ENCODE assay signal across 8 cellular contexts in genomic region chr3:158313344-158313927, GRCh38.
DNase-seq lines count a peak whose midpoint lies in the region; TF ChIP-seq lines count a peak whose summit lies in the region.

No MANE protein-coding gene starts in this region.

- TF ChIP-seq POLR2A in thyroid gland (IDR thresholded peaks at IDR 0.05), result no peak

- H3K9me3 ChIP-seq in H9 (ENCODE audit: control insufficient read depth, low read depth, low read length), result no peaks in the 10 kb centered on the region
- no peaks in the 10 kb centered on the region for H3K9me3 ChIP-seq in osteoblast (ENCODE audit: low read depth, low read length)
- H3K9me3 ChIP-seq in thyroid gland, result no peaks in the 10 kb centered on the region

- no peak overlapping the region for H2BK5ac ChIP-seq in H9 (ENCODE audit: insufficient read length, low read length)

- no peak overlapping the region for H2BK120ac ChIP-seq in H9 (ENCODE audit: low read depth, low read length, poor library complexity, severe bottlenecking)

- no peaks in the 10 kb centered on the region for H3K23me2 ChIP-seq in H9 (ENCODE audit: insufficient read length, low read depth, low read length, poor library complexity, severe bottlenecking)

- H3K23ac ChIP-seq in H9 (ENCODE audit: insufficient read length, low read depth, low read length), result no peak overlapping the region

- H2AK5ac ChIP-seq in H9 (ENCODE audit: insufficient read length, low read length), result no peak overlapping the region

- no peaks in the 10 kb centered on the region for H3K4me1 Mint-ChIP-seq in H9
- peaks cover 6% of the 10 kb centered on the region for H3K4me1 Mint-ChIP-seq in brain

- H3K27ac Mint-ChIP-seq in H9, result no peak overlapping the region
- no peak overlapping the region for H3K27ac Mint-ChIP-seq in brain

- H3K27ac ChIP-seq in H9 (ENCODE audit: insufficient read length, low read depth, low read length), result no peak overlapping the region
- H3K27ac ChIP-seq in osteoblast (ENCODE audit: low read depth, low read length), result no peak overlapping the region
- no peak overlapping the region for H3K27ac ChIP-seq in thyroid gland

- H3K79me1 ChIP-seq in H9 (ENCODE audit: insufficient read depth, low read depth, low read length, poor library complexity, severe bottlenecking), result no peaks in the 10 kb centered on the region

- whole genome bisulfite sequencing in H9 (ENCODE audit: extremely low coverage, insufficient read length, low lambda C conversion rate), result no CpG with 5 or more reads among the region's 3 CpGs
- 40 to 43% methylated on average over 3 of the region's 3 CpGs for WGBS in thyroid gland, 2 donors

- H4K91ac ChIP-seq in H9 (ENCODE audit: insufficient read length, low read depth, low read length), result no peak overlapping the region

- H3K27me3 Mint-ChIP-seq in H9 (ENCODE audit: low read depth) (no peaks in the 10 kb centered on the region), brain (peaks cover 2% of the 10 kb centered on the region)

- H4K8ac ChIP-seq in H9 (replicated peaks; ENCODE audit: insufficient read length, low read depth, low read length), result no peak overlapping the region

- H3K4me3 ChIP-seq in osteoblast (ENCODE audit: insufficient read depth, low read length) (no peak overlapping the region), thyroid gland (replicated peaks in 1 of 3) (no peak overlapping the region)

- TF ChIP-seq CTCF in H9 (conservative IDR thresholded peaks at IDR 0.05) (peak; percentile 76), brain (conservative IDR thresholded peaks at IDR 0.05) (peak; percentile 55 to 75), osteoblast (IDR thresholded peaks at IDR 0.05; ENCODE audit: extremely low read depth, low read depth, low read length) (peak; percentile 46), thyroid gland (IDR thresholded peaks at IDR 0.05) (no peak)

- no peak overlapping the region for H2BK20ac ChIP-seq in H9 (ENCODE audit: low read depth, low read length, poor library complexity, severe bottlenecking)

- no peak overlapping the region for H3K14ac ChIP-seq in H9 (ENCODE audit: insufficient read depth, low read length)

- H3K27me3 ChIP-seq in H9 (ENCODE audit: insufficient read depth, low read length) (no peaks in the 10 kb centered on the region), osteoblast (ENCODE audit: insufficient read depth, low read length) (no peaks in the 10 kb centered on the region), thyroid gland (no peaks in the 10 kb centered on the region)

- no peak overlapping the region for H3K4me2 ChIP-seq in H9 (ENCODE audit: insufficient read depth, insufficient read length, low read length)
- H3K4me2 ChIP-seq in osteoblast (ENCODE audit: insufficient read depth, low read length), result no peak overlapping the region

- no peaks in the 10 kb centered on the region for H3K79me2 ChIP-seq in H9 (ENCODE audit: insufficient read depth, low read length)
- no peaks in the 10 kb centered on the region for H3K79me2 ChIP-seq in osteoblast (ENCODE audit: insufficient read depth, low read length)

- H3K4me3 Mint-ChIP-seq in H9, result no peak overlapping the region
- no peak overlapping the region for H3K4me3 Mint-ChIP-seq in brain

- no peak overlapping the region for H4K5ac ChIP-seq in H9 (ENCODE audit: insufficient read length, low read depth, low read length)

- H3K4ac ChIP-seq in H9 (ENCODE audit: low read depth, low read length), result no peak overlapping the region

- H3K4me1 ChIP-seq in H9 (ENCODE audit: insufficient read depth, low read length) (no peaks in the 10 kb centered on the region), osteoblast (ENCODE audit: insufficient read depth, low read length) (no peaks in the 10 kb centered on the region), thyroid gland (no peaks in the 10 kb centered on the region)

- H3T11ph ChIP-seq in H9 (ENCODE audit: low read length), result no peak overlapping the region

- no peak overlapping the region for H3K9ac ChIP-seq in H9 (ENCODE audit: extremely low read depth, insufficient read length, low read length)

- in situ Hi-C loops in G401 (cut with HindIII; ENCODE audit: low sequenced_read_pairs), result no loop called here

- intact Hi-C loops in thyroid gland (cut with DNase I), result no loop called here

- peak; percentile 19 for DNase-seq in G401 (ENCODE audit: low spot score)
- DNase-seq in H9, result no peak
- DNase-seq in NCI-H2029 treated with DMSO at 0.1 percent for 48 hours (lab: John Stamatoyannopoulos, UW), result peak; percentile 52
- no peak for DNase-seq in osteoblast (ENCODE audit: insufficient read length, low spot score, missing footprints)
- no peak for DNase-seq in thyroid gland
- no peak for DNase-seq in iPS-NIHi11 (ENCODE audit: low spot score)
- DNase-seq in stimulated activated CD4-positive, alpha-beta T cell treated with anti-CD3 and anti-CD28 coated beads, Interleukin-2, amount 100 ng/mL, for 24 hours, result no peak

- H2BK12ac ChIP-seq in H9 (ENCODE audit: insufficient read length, low read depth, low read length), result no peak overlapping the region

- H3K9me3 Mint-ChIP-seq in H9 (no peaks in the 10 kb centered on the region), brain (no peaks in the 10 kb centered on the region)

- no peak overlapping the region for H3K18ac ChIP-seq in H9 (ENCODE audit: insufficient read length, low read depth, low read length)

- no peaks in the 10 kb centered on the region for H4K20me1 ChIP-seq in H9 (ENCODE audit: control insufficient read depth, insufficient read depth, insufficient read length)
- H4K20me1 ChIP-seq in osteoblast (ENCODE audit: insufficient read depth, low read length), result no peaks in the 10 kb centered on the region

- no peaks in the 10 kb centered on the region for H3K36me3 ChIP-seq in osteoblast (ENCODE audit: insufficient read depth, low read length)
- no peaks in the 10 kb centered on the region for H3K36me3 ChIP-seq in thyroid gland

- H3K36me3 Mint-ChIP-seq in H9 (ENCODE audit: insufficient read depth in 1 of 3, low read depth in 3 of 3) (no peaks in the 10 kb centered on the region), brain (no peaks in the 10 kb centered on the region)

- H2AFZ ChIP-seq in H9 (ENCODE audit: low read length) (no peak overlapping the region), osteoblast (ENCODE audit: low read length) (no peak overlapping the region)

- H2BK15ac ChIP-seq in H9 (ENCODE audit: low read depth, low read length), result no peak overlapping the region

- no peak overlapping the region for H3K56ac ChIP-seq in H9 (ENCODE audit: insufficient read length, low read depth, low read length)

Comparison
In these comparisons a context has a peak if more than half of its experiments do, and no peak if none do; other contexts are left out.
1. DNase-seq: peak in G401 (single experiment) and NCI-H2029 treated with DMSO at 0.1 percent for 48 hours (single experiment); none in H9 (single experiment), osteoblast (single experiment), thyroid gland (0 of 2), iPS-NIHi11 (single experiment) and stimulated activated CD4-positive, alpha-beta T cell treated with anti-CD3 and anti-CD28 coated beads, Interleukin-2, amount 100 ng/mL, for 24 hours (0 of 2).
2. CTCF ChIP-seq: peak in H9 (single experiment), brain (2 of 2) and osteoblast (single experiment); none in thyroid gland (0 of 6).